Comparison of ENCODE assay signal across 10 cellular contexts in the genomic region with DNA sequence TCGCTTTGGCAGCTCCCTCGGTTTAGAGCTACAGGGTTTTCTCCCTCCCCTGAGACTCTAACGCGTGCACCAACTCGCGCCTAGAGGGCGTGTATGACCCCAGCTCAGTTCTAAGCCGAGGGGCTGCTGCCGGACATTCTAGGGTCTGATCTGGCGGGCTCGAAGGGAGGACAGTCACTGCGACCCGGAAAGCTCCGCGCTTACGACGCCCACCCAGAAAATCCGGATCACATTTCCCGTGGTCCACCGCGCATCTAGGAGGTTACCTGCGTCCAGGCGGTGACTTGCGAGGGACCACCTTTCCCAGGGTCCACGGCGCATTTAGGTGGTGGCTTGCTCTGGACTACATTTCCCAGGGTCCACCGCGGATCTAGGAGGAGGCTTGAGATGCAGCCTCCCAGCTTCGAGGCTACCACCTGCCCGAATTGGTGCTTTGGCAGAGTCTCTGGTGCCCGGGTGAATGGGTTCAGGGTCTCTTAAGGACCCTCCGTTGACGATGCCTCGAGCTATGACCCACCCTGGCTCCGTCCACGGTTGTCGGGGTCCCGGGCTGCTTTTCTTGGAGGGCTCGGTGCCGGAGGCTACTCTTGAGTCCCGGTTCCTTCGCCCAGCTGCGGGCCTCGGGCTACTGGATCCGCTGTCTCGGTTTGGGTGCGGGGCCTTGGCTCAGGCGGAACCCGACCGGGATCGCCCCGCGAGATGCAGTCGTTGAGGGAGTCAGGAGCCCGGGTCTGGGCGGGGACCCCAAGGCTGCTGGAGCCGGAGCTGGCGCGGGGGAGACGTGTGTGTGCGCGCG. TPM values are rescaled to one million over a fixed set of nuclear protein-coding genes. Genes with fewer than 3 reads are reported as not detected.
DNase-seq lines count a peak whose midpoint lies in the region; ATAC-seq, FAIRE-seq and TF ChIP-seq lines count a peak whose summit lies in the region.
"Had no signal": no experiment of that assay in that cellular context is flagged by ENCODE, and none has a peak within 500 bp of the region (broad histone marks: within the 10 kb centered on the region; RNA-seq: fewer than 3 reads in every experiment).

No MANE protein-coding gene starts in this region.

- no peak overlapping the region for H3K4me2 ChIP-seq in mesenchymal stem cell (ENCODE audit: low read length, poor library complexity, severe bottlenecking)

- intact Hi-C loops in upper lobe of right lung (cut with DNase I): no loop called here

- no peak overlapping the region for H3K27ac ChIP-seq in ectodermal cell (ENCODE audit: insufficient read depth, low read depth, low read length, poor library complexity, severe bottlenecking)
- H3K27ac ChIP-seq in mesenchymal stem cell (ENCODE audit: low read length, poor library complexity, severe bottlenecking): no peak overlapping the region
- H3K27ac ChIP-seq in upper lobe of right lung: no peak overlapping the region
- H3K27ac ChIP-seq: SJSA1 had no signal

- H3K36me3 ChIP-seq in ectodermal cell (ENCODE audit: control insufficient read depth, insufficient read depth, low read length) (no peaks in the 10 kb centered on the region), mesenchymal stem cell (ENCODE audit: control insufficient read depth in 1 of 2, insufficient read depth in 2 of 2, low read depth in 1 of 2, low read length in 2 of 2) (peaks cover under 1 to 3% of the 10 kb centered on the region in 2 experiments), upper lobe of right lung (no peaks in the 10 kb centered on the region)
- H3K36me3 ChIP-seq: SJSA1 had no signal

- no peak for TF ChIP-seq POLR2A in GM12892 (IDR thresholded peaks at IDR 0.05; ENCODE audit: low read depth, low read length)

- no peak overlapping the region for H4K8ac ChIP-seq in mesenchymal stem cell (ENCODE audit: low read length)

- H2BK120ac ChIP-seq in mesenchymal stem cell (ENCODE audit: low read depth, low read length): no peak overlapping the region

- H3K9ac ChIP-seq in mesenchymal stem cell (ENCODE audit: low read length): peak overlapping the region; percentile 65

- no peak overlapping the region for H3K14ac ChIP-seq in mesenchymal stem cell (ENCODE audit: low read length in 2 of 2)

- no peak overlapping the region for H2AK5ac ChIP-seq in mesenchymal stem cell (ENCODE audit: low read length, severe bottlenecking)

- no peak overlapping the region for H2BK15ac ChIP-seq in mesenchymal stem cell (ENCODE audit: low read depth, poor library complexity, severe bottlenecking)

- no peak for TF ChIP-seq CTCF in upper lobe of right lung (IDR thresholded peaks at IDR 0.05)

- FAIRE-seq in GM19239 (lab: Jason Lieb, UNC): no peak
- no peak for FAIRE-seq in GM12892 (lab: Jason Lieb, UNC)

- H2BK5ac ChIP-seq in mesenchymal stem cell (ENCODE audit: low read depth, low read length, poor library complexity, severe bottlenecking): no peak overlapping the region

- H3K79me1 ChIP-seq in mesenchymal stem cell (replicated peaks; ENCODE audit: low read length, poor library complexity, severe bottlenecking): no peaks in the 10 kb centered on the region

- H2BK12ac ChIP-seq in mesenchymal stem cell (ENCODE audit: low read length in 2 of 2): no peak overlapping the region

- H2AFZ ChIP-seq in mesenchymal stem cell (ENCODE audit: low read depth, low read length): no peak overlapping the region

- H3K9me3 ChIP-seq in ectodermal cell (ENCODE audit: control insufficient read depth, low read length): no peaks in the 10 kb centered on the region
- no peaks in the 10 kb centered on the region for H3K9me3 ChIP-seq in mesenchymal stem cell (ENCODE audit: control insufficient read depth, low read length)
- H3K9me3 ChIP-seq in upper lobe of right lung: no peaks in the 10 kb centered on the region

- peak; percentile 16 for ATAC-seq in upper lobe of right lung
- ATAC-seq: left lobe of liver had no signal

- no peak overlapping the region for H4K91ac ChIP-seq in mesenchymal stem cell (ENCODE audit: low read length)

- H3K18ac ChIP-seq in mesenchymal stem cell (ENCODE audit: low read depth in 1 of 2, low read length in 2 of 2): no peak overlapping the region

- peak overlapping the region; percentile 28 for H3K4me3 ChIP-seq in ectodermal cell (ENCODE audit: insufficient read depth, low read depth, low read length)
- peak overlapping the region; percentile 18 to 76 for H3K4me3 ChIP-seq in mesenchymal stem cell (ENCODE audit: insufficient read depth in 1 of 2, low read depth in 1 of 2, low read length in 2 of 2)
- peak overlapping the region; percentile 34 for H3K4me3 ChIP-seq in upper lobe of right lung
- H3K4me3 ChIP-seq: SJSA1 had no signal

- no peak overlapping the region for H3K23ac ChIP-seq in mesenchymal stem cell (ENCODE audit: low read length in 2 of 2)

- H3K4me1 ChIP-seq in ectodermal cell (ENCODE audit: control insufficient read depth, insufficient read depth, low read length): no peaks in the 10 kb centered on the region
- H3K4me1 ChIP-seq in mesenchymal stem cell (ENCODE audit: control insufficient read depth, insufficient read depth, low read depth, low read length): peaks cover 8% of the 10 kb centered on the region
- H3K4me1 ChIP-seq in upper lobe of right lung: no peaks in the 10 kb centered on the region
- H3K4me1 ChIP-seq: SJSA1 had no signal

- H3K27me3 ChIP-seq in ectodermal cell (ENCODE audit: control insufficient read depth, insufficient read depth, low read length, poor library complexity, severe bottlenecking) (no peaks in the 10 kb centered on the region), mesenchymal stem cell (ENCODE audit: control insufficient read depth in 1 of 2, insufficient read depth in 1 of 2, low read length in 2 of 2) (peaks cover 5 to 15% of the 10 kb centered on the region in 2 experiments), upper lobe of right lung (no peaks in the 10 kb centered on the region)
- H3K27me3 ChIP-seq: SJSA1 had no signal

- no peak overlapping the region for H3K4ac ChIP-seq in mesenchymal stem cell (ENCODE audit: low read depth in 1 of 2, low read length in 2 of 2)

- 63 to 67% methylated on average over 63 of the region's 63 CpGs for WGBS in ectodermal cell, 2 experiments
- WGBS in mesenchymal stem cell: 41% methylated on average over 63 of the region's 63 CpGs

- DNase-seq in NCI-H2227 (lab: John Stamatoyannopoulos, UW; ENCODE audit: unreplicated experiment) (peak; percentile 41), NCI-H2227 treated with DMSO at 0.1 percent for 48 hours (lab: John Stamatoyannopoulos, UW) (no peak), mesenchymal stem cell (no peak), upper lobe of right lung (no peak), GM19239 (ENCODE audit: insufficient read length, low spot score) (no peak), GM12892 (ENCODE audit: insufficient read length) (no peak), NCI-H1694 (lab: John Stamatoyannopoulos, UW) (no peak)

RNA-seq across cellular contexts. Expression of a gene that starts 30.5 kb away (rescaled TPM):
- 140 TPM for polyA plus RNA-seq in ectodermal cell (2013, experiment 1 of 4)
- 132 TPM for polyA plus RNA-seq in ectodermal cell (2013, experiment 2 of 4)
- 110 TPM for polyA plus RNA-seq in ectodermal cell (2013, experiment 3 of 4)
- 118 TPM for polyA plus RNA-seq in ectodermal cell (2013, experiment 4 of 4)
- 40.7 TPM for polyA plus RNA-seq in mesenchymal stem cell (2013, experiment 1 of 2)
- polyA plus RNA-seq in mesenchymal stem cell (2013, experiment 2 of 2): 42.9 TPM
- total RNA-seq in upper lobe of right lung: 41.2 TPM
- polyA plus RNA-seq in GM12892 (2012; ENCODE audit: missing spikeins): 62.5 TPM

RNA-seq across cellular contexts. Expression of a gene that starts 30.9 kb away (rescaled TPM):
- polyA plus RNA-seq in ectodermal cell (2013, experiment 1 of 4): 5.1 TPM
- 3.4 TPM for polyA plus RNA-seq in ectodermal cell (2013, experiment 2 of 4)
- polyA plus RNA-seq in ectodermal cell (2013, experiment 3 of 4): 3.2 TPM
- 3.8 TPM for polyA plus RNA-seq in ectodermal cell (2013, experiment 4 of 4)
- 1.9 TPM for polyA plus RNA-seq in mesenchymal stem cell (2013, experiment 1 of 2)
- 1.6 TPM for polyA plus RNA-seq in mesenchymal stem cell (2013, experiment 2 of 2)
- 6.4 TPM for total RNA-seq in upper lobe of right lung
- 1.6 TPM for polyA plus RNA-seq in GM12892 (2012; ENCODE audit: missing spikeins)
